In genomic region chr21:41509733-41510132, GRCh38 we compare ENCODE assay signal across 36 cellular contexts. TPM values are rescaled to one million over a fixed set of nuclear protein-coding genes. Genes with fewer than 3 reads are reported as not detected.
"Had no signal": no experiment of that assay in that cellular context is flagged by ENCODE, and none has a peak within 500 bp of the region (broad histone marks: within the 10 kb centered on the region; RNA-seq: fewer than 3 reads in every experiment).

No MANE protein-coding gene starts in this region.

- H3K9me3 Mint-ChIP-seq: activated CD4-positive, alpha-beta memory T cell treated with anti-CD3 and anti-CD28 coated beads for 36 hours; activated CD4-positive, alpha-beta T cell treated with anti-CD3 and anti-CD28 coated beads, Interleukin-2, amount 10 ng/mL, durations not matched to agents 24 days and 14 days; activated naive CD4-positive, alpha-beta T cell treated with anti-CD3 and anti-CD28 coated beads, Interleukin-2, amount 10 ng/mL, durations not matched to agents 7 days and 5 days; activated naive CD8-positive, alpha-beta T cell treated with anti-CD3 and anti-CD28 coated beads, Interleukin-2, amount 10 ng/mL, durations not matched to agents 7 days and 5 days; activated T-helper 1 cell treated with anti-CD3 and anti-CD28 coated beads, Interleukin-12 subunit alpha, Interleukin-12 subunit beta, Interleukin-2, Interleukin-4 antibody, amounts not matched to agents 30 ng/mL and 10 ng/mL and 1 ng/mL, durations not matched to agents 14 hours and 24 hours and 36 hours; dendritic cell treated with granulocyte-macrophage colony-stimulating factor and Interleukin-4, amounts not matched to agents 40 ng/mL and 50 ng/mL, for 4 days; endodermal cell; stimulated activated effector memory CD8-positive, alpha-beta T cell treated with anti-CD3 and anti-CD28 coated beads, Interleukin-12 subunit alpha, Interleukin-12 subunit beta, amount 100 ng/mL, for 72 hours; stimulated activated naive CD8-positive, alpha-beta T cell treated with anti-CD3 and anti-CD28 coated beads, Interleukin-15, Interleukin-2, amounts not matched to agents 100 ng/mL and 50 ng/mL, for 24 hours; T-helper 1 cell treated with Interleukin-12 subunit alpha and Interleukin-12 subunit beta and Interleukin-4 antibody, amounts not matched to agents 30 μg/mL and 1 μg/mL, for 36 hours had no signal

- H3K36me3 ChIP-seq: esophagus squamous epithelium, heart right ventricle, left lung, upper lobe of right lung, WERI-Rb-1 had no signal

- H3K9me3 ChIP-seq: esophagus squamous epithelium, heart right ventricle, left lung, mucosa of descending colon, upper lobe of right lung had no signal

- H3K4me1 ChIP-seq: parathyroid adenoma had no signal

- H3K27ac ChIP-seq: esophagus squamous epithelium, heart right ventricle, left lung, parathyroid adenoma, upper lobe of right lung, WERI-Rb-1 had no signal

- H3K36me3 Mint-ChIP-seq: activated CD4-positive, alpha-beta memory T cell treated with anti-CD3 and anti-CD28 coated beads for 36 hours; activated naive CD4-positive, alpha-beta T cell treated with anti-CD3 and anti-CD28 coated beads, Interleukin-2, amount 10 ng/mL, durations not matched to agents 7 days and 5 days; activated naive CD8-positive, alpha-beta T cell treated with anti-CD3 and anti-CD28 coated beads, Interleukin-2, amount 10 ng/mL, durations not matched to agents 7 days and 5 days; stimulated activated effector memory CD8-positive, alpha-beta T cell treated with anti-CD3 and anti-CD28 coated beads, Interleukin-12 subunit alpha, Interleukin-12 subunit beta, amount 100 ng/mL, for 72 hours had no signal

- H3K27ac Mint-ChIP-seq: activated CD4-positive, alpha-beta memory T cell treated with anti-CD3 and anti-CD28 coated beads for 36 hours; activated CD4-positive, alpha-beta T cell treated with anti-CD3 and anti-CD28 coated beads, Interleukin-2, amount 10 ng/mL, durations not matched to agents 24 days and 14 days; activated naive CD4-positive, alpha-beta T cell treated with anti-CD3 and anti-CD28 coated beads, Interleukin-2, amount 10 ng/mL, durations not matched to agents 7 days and 5 days; activated naive CD8-positive, alpha-beta T cell treated with anti-CD3 and anti-CD28 coated beads, Interleukin-2, amount 10 ng/mL, durations not matched to agents 7 days and 5 days; activated T-helper 1 cell treated with anti-CD3 and anti-CD28 coated beads, Interleukin-12 subunit alpha, Interleukin-12 subunit beta, Interleukin-2, Interleukin-4 antibody, amounts not matched to agents 30 ng/mL and 10 ng/mL and 1 ng/mL, durations not matched to agents 14 hours and 24 hours and 36 hours; dendritic cell treated with granulocyte-macrophage colony-stimulating factor and Interleukin-4, amounts not matched to agents 40 ng/mL and 50 ng/mL, for 4 days; endodermal cell; stimulated activated effector memory CD8-positive, alpha-beta T cell treated with anti-CD3 and anti-CD28 coated beads, Interleukin-12 subunit alpha, Interleukin-12 subunit beta, amount 100 ng/mL, for 72 hours; stimulated activated naive CD8-positive, alpha-beta T cell treated with anti-CD3 and anti-CD28 coated beads, Interleukin-15, Interleukin-2, amounts not matched to agents 100 ng/mL and 50 ng/mL, for 24 hours; T-helper 1 cell treated with Interleukin-12 subunit alpha and Interleukin-12 subunit beta and Interleukin-4 antibody, amounts not matched to agents 30 μg/mL and 1 μg/mL, for 36 hours had no signal

- H3K4me3 ChIP-seq: esophagus squamous epithelium, heart right ventricle, left lung, mucosa of descending colon, upper lobe of right lung had no signal

- H3K4me3 Mint-ChIP-seq: activated CD4-positive, alpha-beta memory T cell treated with anti-CD3 and anti-CD28 coated beads for 36 hours; activated CD4-positive, alpha-beta T cell treated with anti-CD3 and anti-CD28 coated beads, Interleukin-2, amount 10 ng/mL, durations not matched to agents 24 days and 14 days; activated naive CD4-positive, alpha-beta T cell treated with anti-CD3 and anti-CD28 coated beads, Interleukin-2, amount 10 ng/mL, durations not matched to agents 7 days and 5 days; activated naive CD8-positive, alpha-beta T cell treated with anti-CD3 and anti-CD28 coated beads, Interleukin-2, amount 10 ng/mL, durations not matched to agents 7 days and 5 days; activated T-helper 1 cell treated with anti-CD3 and anti-CD28 coated beads, Interleukin-12 subunit alpha, Interleukin-12 subunit beta, Interleukin-2, Interleukin-4 antibody, amounts not matched to agents 30 ng/mL and 10 ng/mL and 1 ng/mL, durations not matched to agents 14 hours and 24 hours and 36 hours; dendritic cell treated with granulocyte-macrophage colony-stimulating factor and Interleukin-4, amounts not matched to agents 40 ng/mL and 50 ng/mL, for 4 days; stimulated activated naive CD8-positive, alpha-beta T cell treated with anti-CD3 and anti-CD28 coated beads, Interleukin-15, Interleukin-2, amounts not matched to agents 100 ng/mL and 50 ng/mL, for 24 hours; T-helper 1 cell treated with Interleukin-12 subunit alpha and Interleukin-12 subunit beta and Interleukin-4 antibody, amounts not matched to agents 30 μg/mL and 1 μg/mL, for 36 hours had no signal

- DNase-seq: activated CD4-positive, alpha-beta memory T cell treated with anti-CD3 and anti-CD28 coated beads for 36 hours; activated CD4-positive, alpha-beta T cell treated with anti-CD3 and anti-CD28 coated beads, Interleukin-2, amount 10 ng/mL, durations not matched to agents 24 days and 14 days; activated CD4-positive, CD25-positive, alpha-beta regulatory T cell treated with anti-CD3 and anti-CD28 coated beads, Interleukin-2, amount 50 U/mL, for 72 hours; activated CD8-positive, alpha-beta memory T cell treated with anti-CD3 and anti-CD28 coated beads, Interleukin-2, amount 50 U/mL, for 4 hours; activated gamma-delta T cell; activated naive CD4-positive, alpha-beta T cell treated with anti-CD3 and anti-CD28 coated beads, Interleukin-2, amount 10 ng/mL, durations not matched to agents 7 days and 5 days; activated naive CD8-positive, alpha-beta T cell treated with anti-CD3 and anti-CD28 coated beads, Interleukin-2, amount 10 ng/mL, durations not matched to agents 7 days and 5 days; activated T-cell treated with anti-CD3 and anti-CD28 coated beads, Interleukin-2, amount 50 U/mL, for 1 hour; central memory CD4-positive, alpha-beta T cell; endodermal cell; esophagus squamous epithelium; foreskin melanocyte; heart right ventricle; kidney glomerular epithelial cell; left lung; nucleus accumbens; right cardiac atrium; stimulated activated CD4-positive, alpha-beta T cell treated with anti-CD3 and anti-CD28 coated beads, Interleukin-12 subunit alpha, Interleukin-12 subunit beta, amount 100 ng/mL, for 4 hours; stimulated activated CD4-positive, alpha-beta T cell treated with anti-CD3 and anti-CD28 coated beads, Interleukin-4, amount 100 ng/mL, for 24 hours; substantia nigra; SW 1271; T-helper 9 cell; upper lobe of right lung; WERI-Rb-1 had no signal

- H3K4me1 Mint-ChIP-seq: activated naive CD4-positive, alpha-beta T cell treated with anti-CD3 and anti-CD28 coated beads, Interleukin-2, amount 10 ng/mL, durations not matched to agents 7 days and 5 days; activated naive CD8-positive, alpha-beta T cell treated with anti-CD3 and anti-CD28 coated beads, Interleukin-2, amount 10 ng/mL, durations not matched to agents 7 days and 5 days; stimulated activated effector memory CD8-positive, alpha-beta T cell treated with anti-CD3 and anti-CD28 coated beads, Interleukin-12 subunit alpha, Interleukin-12 subunit beta, amount 100 ng/mL, for 72 hours had no signal

- ATAC-seq: heart right ventricle; left lung; right cardiac atrium; stimulated activated effector memory CD8-positive, alpha-beta T cell treated with anti-CD3 and anti-CD28 coated beads, Interleukin-12 subunit alpha, Interleukin-12 subunit beta, amount 100 ng/mL, for 72 hours; upper lobe of right lung had no signal

RNA-seq across cellular contexts. Expression of gene TMPRSS2, which starts 1.8 kb away (rescaled TPM):
- total RNA-seq: activated CD4-positive, alpha-beta memory T cell treated with anti-CD3 and anti-CD28 coated beads for 36 hours; activated CD4-positive, alpha-beta T cell treated with anti-CD3 and anti-CD28 coated beads, Interleukin-2, amount 10 ng/mL, durations not matched to agents 24 days and 14 days; activated CD8-positive, alpha-beta memory T cell treated with anti-CD3 and anti-CD28 coated beads for 36 hours; activated naive CD8-positive, alpha-beta T cell treated with anti-CD3 and anti-CD28 coated beads, Interleukin-2, amount 10 ng/mL, durations not matched to agents 7 days and 5 days; activated T-helper 1 cell treated with anti-CD3 and anti-CD28 coated beads, Interleukin-12 subunit alpha, Interleukin-12 subunit beta, Interleukin-2, Interleukin-4 antibody, amounts not matched to agents 30 ng/mL and 10 ng/mL and 1 ng/mL, durations not matched to agents 14 hours and 24 hours and 36 hours; glomerular endothelial cell; heart right ventricle; lung microvascular endothelial cell; pulmonary artery endothelial cell; right cardiac atrium; skeletal muscle tissue had no signal
